In the genomic region with DNA sequence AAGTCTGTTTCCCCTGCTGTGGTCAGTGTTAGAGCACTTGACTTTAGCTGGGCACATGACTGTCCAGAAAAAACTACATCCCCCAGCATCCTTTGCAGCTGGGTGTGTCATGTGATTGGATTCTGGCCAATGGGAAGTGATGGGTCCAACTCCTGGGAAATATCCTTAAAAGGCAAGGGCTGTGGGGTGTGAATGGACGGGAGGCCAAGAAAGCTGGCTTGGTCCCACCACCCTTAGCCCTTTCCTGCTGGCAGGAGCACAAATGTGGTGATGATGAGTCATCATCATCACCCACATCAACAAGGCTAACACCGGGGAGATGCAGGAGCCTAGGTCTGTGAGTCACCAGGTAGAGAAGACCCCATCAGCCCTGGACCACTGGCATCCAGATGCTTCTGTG, we compare ENCODE assay signal across 9 cellular contexts.
DNase-seq lines count a peak whose midpoint lies in the region; ATAC-seq and TF ChIP-seq lines count a peak whose summit lies in the region.
"Had no signal": no experiment of that assay in that cellular context is flagged by ENCODE, and none has a peak within 500 bp of the region (broad histone marks: within the 10 kb centered on the region; RNA-seq: fewer than 3 reads in every experiment).

No MANE protein-coding gene starts in this region.

- no peaks in the 10 kb centered on the region for H3K36me3 ChIP-seq in vagina
- H3K36me3 ChIP-seq: spleen had no signal

- H3K4me1 ChIP-seq in vagina: no peaks in the 10 kb centered on the region

- TF ChIP-seq CTCF in endothelial cell (IDR thresholded peaks at IDR 0.05; ENCODE audit: unreplicated experiment) (no peak), nephron progenitor cell (IDR thresholded peaks at IDR 0.05) (no peak), vagina (IDR thresholded peaks at IDR 0.05) (no peak)

- H3K9me3 Mint-ChIP-seq in endothelial cell (ENCODE audit: unreplicated experiment) (no peaks in the 10 kb centered on the region), nephron progenitor cell (peaks cover 31% of the 10 kb centered on the region)
- no peaks in the 10 kb centered on the region for H3K9me3 Mint-ChIP-seq in activated T-helper 2 cell treated with anti-CD3 and anti-CD28 coated beads, Interferon-gamma antibody, Interleukin-2, Interleukin-4, amounts not matched to agents 10 μg/mL and 5 μg/mL and 100 μg/mL, durations not matched to agents 14 hours and 24 hours and 36 hours

- TF ChIP-seq POLR2A in vagina (IDR thresholded peaks at IDR 0.05): no peak

- in situ Hi-C loops in G401 (cut with HindIII; ENCODE audit: low sequenced_read_pairs): no loop called here

- intact Hi-C loops in activated T-helper 2 cell treated with anti-CD3 and anti-CD28 coated beads, Interferon-gamma antibody, Interleukin-2, Interleukin-4, amounts not matched to agents 10 μg/mL and 5 μg/mL and 100 μg/mL, durations not matched to agents 14 hours and 24 hours and 36 hours (cut with micrococcal nuclease): no loop called here
- intact Hi-C loops in vagina (cut with DNase I): no loop called here

- no peaks in the 10 kb centered on the region for H3K27me3 ChIP-seq in vagina

- DNase-seq in G401 (ENCODE audit: low spot score) (peak; percentile 3), NCI-H460 (ENCODE audit: extremely low read depth, low read depth) (peak; percentile 31), endothelial cell (ENCODE audit: low spot score) (peak; percentile 46), nephron progenitor cell (peak; percentile 45), vagina (ENCODE audit: extremely low spot score in 2 of 2) (no peak), SKM-1 treated with dmso at 0.1 percent for 144 hours (lab: John Stamatoyannopoulos, UW; ENCODE audit: unreplicated experiment) (no peak)
- DNase-seq in activated T-helper 2 cell treated with anti-CD3 and anti-CD28 coated beads, Interferon-gamma antibody, Interleukin-2, Interleukin-4, amounts not matched to agents 10 μg/mL and 5 μg/mL and 100 μg/mL, durations not matched to agents 14 hours and 24 hours and 36 hours (ENCODE audit: low spot score): no peak
- DNase-seq: spleen had no signal

- H3K4me3 Mint-ChIP-seq in endothelial cell (ENCODE audit: unreplicated experiment) (no peak overlapping the region), nephron progenitor cell (peak overlapping the region; percentile 29)
- no peak overlapping the region for H3K4me3 Mint-ChIP-seq in activated T-helper 2 cell treated with anti-CD3 and anti-CD28 coated beads, Interferon-gamma antibody, Interleukin-2, Interleukin-4, amounts not matched to agents 10 μg/mL and 5 μg/mL and 100 μg/mL, durations not matched to agents 14 hours and 24 hours and 36 hours (ENCODE audit: low read depth)

- peaks cover 2% of the 10 kb centered on the region for H3K27me3 Mint-ChIP-seq in endothelial cell (ENCODE audit: unreplicated experiment)
- H3K27me3 Mint-ChIP-seq in nephron progenitor cell (ENCODE audit: low read depth, poor library complexity): peaks cover 23% of the 10 kb centered on the region
- H3K27me3 Mint-ChIP-seq in activated T-helper 2 cell treated with anti-CD3 and anti-CD28 coated beads, Interferon-gamma antibody, Interleukin-2, Interleukin-4, amounts not matched to agents 10 μg/mL and 5 μg/mL and 100 μg/mL, durations not matched to agents 14 hours and 24 hours and 36 hours (ENCODE audit: low read depth): no peaks in the 10 kb centered on the region

- no peaks in the 10 kb centered on the region for H3K36me3 Mint-ChIP-seq in endothelial cell (ENCODE audit: low read depth, unreplicated experiment)
- peaks cover 16% of the 10 kb centered on the region for H3K36me3 Mint-ChIP-seq in nephron progenitor cell (ENCODE audit: low read depth)
- H3K36me3 Mint-ChIP-seq in activated T-helper 2 cell treated with anti-CD3 and anti-CD28 coated beads, Interferon-gamma antibody, Interleukin-2, Interleukin-4, amounts not matched to agents 10 μg/mL and 5 μg/mL and 100 μg/mL, durations not matched to agents 14 hours and 24 hours and 36 hours (ENCODE audit: low read depth): no peaks in the 10 kb centered on the region

- H3K27ac Mint-ChIP-seq in endothelial cell (ENCODE audit: unreplicated experiment) (no peak overlapping the region), nephron progenitor cell (peak overlapping the region; percentile 44)
- H3K27ac Mint-ChIP-seq in activated T-helper 2 cell treated with anti-CD3 and anti-CD28 coated beads, Interferon-gamma antibody, Interleukin-2, Interleukin-4, amounts not matched to agents 10 μg/mL and 5 μg/mL and 100 μg/mL, durations not matched to agents 14 hours and 24 hours and 36 hours: no peak overlapping the region

- peaks cover 10% of the 10 kb centered on the region for H3K4me1 Mint-ChIP-seq in endothelial cell (ENCODE audit: unreplicated experiment)
- peaks cover 33% of the 10 kb centered on the region for H3K4me1 Mint-ChIP-seq in nephron progenitor cell
- peaks cover 2% of the 10 kb centered on the region for H3K4me1 Mint-ChIP-seq in activated T-helper 2 cell treated with anti-CD3 and anti-CD28 coated beads, Interferon-gamma antibody, Interleukin-2, Interleukin-4, amounts not matched to agents 10 μg/mL and 5 μg/mL and 100 μg/mL, durations not matched to agents 14 hours and 24 hours and 36 hours (ENCODE audit: low read depth)

- no peak overlapping the region for H3K4me3 ChIP-seq in vagina
- H3K4me3 ChIP-seq: spleen had no signal

- no peak for ATAC-seq in GM18861 (IDR thresholded peaks at IDR 0.05; ENCODE audit: unreplicated experiment)

- no peak overlapping the region for H3K27ac ChIP-seq in vagina
- H3K27ac ChIP-seq: spleen had no signal

- H3K9me3 ChIP-seq in vagina: no peaks in the 10 kb centered on the region

Comparison
In these comparisons a context has a peak if more than half of its experiments do, and no peak if none do; other contexts are left out.
1. DNase-seq: peak in G401 (single experiment), NCI-H460 (single experiment), endothelial cell (single experiment) and nephron progenitor cell (single experiment); none in activated T-helper 2 cell treated with anti-CD3 and anti-CD28 coated beads, Interferon-gamma antibody, Interleukin-2, Interleukin-4, amounts not matched to agents 10 μg/mL and 5 μg/mL and 100 μg/mL, durations not matched to agents 14 hours and 24 hours and 36 hours (single experiment), vagina (0 of 2) and SKM-1 treated with dmso at 0.1 percent for 144 hours (single experiment).